Comparison of ENCODE assay signal across 30 cellular contexts in the genomic region with DNA sequence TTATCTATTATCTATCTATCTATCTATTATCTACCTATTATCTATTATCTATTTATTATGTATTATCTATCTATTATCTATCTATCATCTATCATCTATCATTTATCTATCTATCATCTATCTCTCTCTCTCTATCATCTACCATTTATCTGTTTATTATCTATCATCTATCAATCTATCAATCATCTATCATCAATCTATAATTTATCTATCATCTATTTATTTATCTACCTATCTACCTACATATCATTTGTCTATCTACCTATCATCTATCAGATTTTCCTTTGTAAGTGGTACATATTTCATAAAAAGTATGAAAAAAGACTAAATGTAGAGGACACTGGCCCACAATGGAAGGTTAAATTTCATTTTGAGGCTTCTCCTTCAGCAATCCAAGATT.
"Had no signal": no experiment of that assay in that cellular context is flagged by ENCODE, and none has a peak within 500 bp of the region (broad histone marks: within the 10 kb centered on the region; RNA-seq: fewer than 3 reads in every experiment).

No MANE protein-coding gene starts in this region.

- FAIRE-seq: astrocyte had no signal

- DNase-seq: activated B cell treated with CpG ODN at 0.5 μM for 24 hours; activated CD4-positive, alpha-beta memory T cell treated with anti-CD3 and anti-CD28 coated beads for 36 hours; activated CD4-positive, alpha-beta T cell treated with anti-CD3 and anti-CD28 coated beads for 4 hours; activated CD4-positive, alpha-beta T cell treated with anti-CD3 and anti-CD28 coated beads, Interleukin-2, amount 10 ng/mL, durations not matched to agents 24 days and 14 days; activated CD4-positive, alpha-beta T cell treated with anti-CD3 and anti-CD28 coated beads, Interleukin-2, amount 50 U/mL, for 1 hour; activated CD4-positive, alpha-beta T cell treated with anti-CD3 and anti-CD28 coated beads, Interleukin-2, amount 50 U/mL, for 4 hours; activated CD4-positive, CD25-positive, alpha-beta regulatory T cell treated with anti-CD3 and anti-CD28 coated beads, Interleukin-2, amount 50 U/mL, for 72 hours; activated CD8-positive, alpha-beta memory T cell treated with anti-CD3 and anti-CD28 coated beads, Interleukin-2, amount 50 U/mL, for 4 hours; activated CD8-positive, alpha-beta T cell treated with anti-CD3 and anti-CD28 coated beads for 36 hours; activated effector memory CD4-positive, alpha-beta T cell treated with anti-CD3 and anti-CD28 coated beads, Interleukin-2, amount 50 U/mL, for 16 hours; activated gamma-delta T cell treated with Interleukin-2 at 50 U/mL for 16 hours; activated naive CD4-positive, alpha-beta T cell; activated naive CD4-positive, alpha-beta T cell treated with anti-CD3 and anti-CD28 coated beads for 36 hours; activated naive CD4-positive, alpha-beta T cell treated with anti-CD3 and anti-CD28 coated beads, Interleukin-2, amount 50 U/mL, for 16 hours; activated naive CD8-positive, alpha-beta T cell treated with anti-CD3 and anti-CD28 coated beads for 36 hours; activated T-cell treated with anti-CD3 and anti-CD28 coated beads for 4 hours; activated T-cell treated with anti-CD3 and anti-CD28 coated beads, Interleukin-2, amount 50 U/mL, for 1 hour; activated T-cell treated with anti-CD3 and anti-CD28 coated beads, Interleukin-2, amount 50 U/mL, for 4 hours; activated T-cell treated with anti-CD3 and anti-CD28 coated beads, Interleukin-2, amount 50 U/mL, for 72 hours; adrenal gland; amniotic stem cell; aorta; body of pancreas; brain microvascular endothelial cell; central memory CD4-positive, alpha-beta T cell; cerebellar nuclear complex; T-helper 9 cell had no signal

- H3K4me3 ChIP-seq: adrenal gland, body of pancreas, breast epithelium had no signal

- H3K9me3 ChIP-seq: adrenal gland, body of pancreas, breast epithelium had no signal

- H3K36me3 ChIP-seq: adrenal gland, brain microvascular endothelial cell, breast epithelium had no signal

- H3K4me1 ChIP-seq: adrenal gland, breast epithelium had no signal

- H3K27ac ChIP-seq: adrenal gland, body of pancreas, brain microvascular endothelial cell, breast epithelium, VCaP had no signal

- H3K27me3 ChIP-seq: adrenal gland, body of pancreas, brain microvascular endothelial cell had no signal
